In genomic region chr1:165840419-165840818, GRCh38 we compare ENCODE assay signal across 16 cellular contexts.
"Had no signal": no experiment of that assay in that cellular context is flagged by ENCODE, and none has a peak within 500 bp of the region (broad histone marks: within the 10 kb centered on the region; RNA-seq: fewer than 3 reads in every experiment).

No MANE protein-coding gene starts in this region.

- H3K4me3 Mint-ChIP-seq: naive thymus-derived CD4-positive, alpha-beta T cell; nephron progenitor cell had no signal

- H3K9me3 ChIP-seq: colonic mucosa, gastrocnemius medialis, heart right ventricle, stomach, upper lobe of left lung, uterus had no signal

- H3K9ac ChIP-seq: parathyroid adenoma had no signal

- H3K27ac Mint-ChIP-seq: nephron progenitor cell had no signal

- H2AFZ ChIP-seq: parathyroid adenoma had no signal

- ATAC-seq: gastrocnemius medialis; heart right ventricle; left lobe of liver; naive thymus-derived CD4-positive, alpha-beta T cell; sciatic nerve had no signal

- H3K4me3 ChIP-seq: colonic mucosa, gastrocnemius medialis, heart right ventricle, stomach, upper lobe of left lung, uterus had no signal

- H3K4me1 ChIP-seq: colonic mucosa, parathyroid adenoma, uterus had no signal

- H3K9me3 Mint-ChIP-seq: naive thymus-derived CD4-positive, alpha-beta T cell; nephron progenitor cell had no signal

- DNase-seq: colonic mucosa; dermis blood vessel endothelial cell; effector CD8-positive, alpha-beta T cell; gastrocnemius medialis; heart right ventricle; mammary epithelial cell; naive thymus-derived CD4-positive, alpha-beta T cell; nephron progenitor cell; stimulated activated naive CD4-positive, alpha-beta T cell; stomach; substantia nigra; uterus had no signal

- H3K27ac ChIP-seq: colonic mucosa, heart right ventricle, parathyroid adenoma, stomach, upper lobe of left lung, uterus had no signal

- H3K36me3 ChIP-seq: colonic mucosa, gastrocnemius medialis, heart right ventricle, stomach, upper lobe of left lung, uterus had no signal

- H3K27me3 ChIP-seq: colonic mucosa, gastrocnemius medialis, heart right ventricle, stomach, upper lobe of left lung, uterus had no signal
